In genomic region chr14:28294834-28295440, GRCh38 we compare ENCODE assay signal across 11 cellular contexts.
DNase-seq lines count a peak whose midpoint lies in the region; ATAC-seq and TF ChIP-seq lines count a peak whose summit lies in the region.
"Had no signal": no experiment of that assay in that cellular context is flagged by ENCODE, and none has a peak within 500 bp of the region (broad histone marks: within the 10 kb centered on the region; RNA-seq: fewer than 3 reads in every experiment).

No MANE protein-coding gene starts in this region.

- peak; percentile 35 for TF ChIP-seq CTCF in AG04449 (IDR thresholded peaks at IDR 0.05; ENCODE audit: insufficient read depth, low read length, missing control alignments)

- DNase-seq in AG04449 (ENCODE audit: low read depth, low spot score) = no peak
- peak; percentile 47 for DNase-seq in HEK293T (ENCODE audit: extremely low spot score)
- peak; percentile 20 for DNase-seq in RPMI8226
- DNase-seq in fibroblast of peridontal ligament (ENCODE audit: extremely low read depth) = peak; percentile 43
- no peak for DNase-seq in DMS153 treated with DMSO at 0.1 percent for 48 hours (lab: John Stamatoyannopoulos, UW; ENCODE audit: unreplicated experiment)
- DNase-seq: COR-L47; kidney glomerular epithelial cell; stimulated activated CD4-positive, alpha-beta T cell treated with anti-CD3 and anti-CD28 coated beads, Interleukin-12 subunit alpha, Interleukin-12 subunit beta, amount 100 ng/mL, for 4 hours had no signal

- POLR2A ChIA-PET in AG04449 (lab: Yijun Ruan, JAX) (no interaction called here), HEK293T (lab: Yijun Ruan, JAX) (interaction anchor here (0.7 kb wide), 1 partner anchor 22 kb away, joined by 3 read pairs; no protein-coding TSS in a partner anchor)

- CTCF ChIA-PET in AG04449 (lab: Yijun Ruan, JAX) = interaction anchor here (0.8 to 2.8 kb wide), 2 partner anchors 18 to 313 kb away, joined by 4 to 10 read pairs; no protein-coding TSS in a partner anchor
- CTCF ChIA-PET in HEK293T (lab: Yijun Ruan, JAX) = interaction anchor here (0.6 kb wide), 1 partner anchor 995 kb away, joined by 9 read pairs; no protein-coding TSS in a partner anchor

- ATAC-seq in HG03342 (IDR thresholded peaks at IDR 0.05; ENCODE audit: unreplicated experiment) = no peak
- no peak for ATAC-seq in GM19467 (IDR thresholded peaks at IDR 0.05; ENCODE audit: unreplicated experiment)
- no peak for ATAC-seq in HG02885 (IDR thresholded peaks at IDR 0.05; ENCODE audit: poor library complexity, unreplicated experiment)

- H3K4me3 ChIP-seq in AG04449 (ENCODE audit: low read depth, low read length) = no peak overlapping the region

TF ChIP-seq in HEK293T, 16 proteins besides CTCF, POLR2A, EP300 and RAD21:
- TF ChIP-seq FOXA1 (IDR thresholded peaks at IDR 0.05) (no peak), FOXM1 (IDR thresholded peaks at IDR 0.05; ENCODE audit: borderline replicate concordance) (no peak), ARNT (IDR thresholded peaks at IDR 0.05) (no peak), HDGF (IDR thresholded peaks at IDR 0.05; ENCODE audit: borderline replicate concordance) (no peak), L3MBTL2 (conservative IDR thresholded peaks at IDR 0.05) (no peak), ELF4 (IDR thresholded peaks at IDR 0.05) (no peak), SUZ12 (IDR thresholded peaks at IDR 0.05) (no peak), CTBP1 (IDR thresholded peaks at IDR 0.05; ENCODE audit: borderline replicate concordance) (no peak), LEF1 (IDR thresholded peaks at IDR 0.05; ENCODE audit: borderline replicate concordance) (no peak), ZNF384 (IDR thresholded peaks at IDR 0.05) (no peak), NFRKB (IDR thresholded peaks at IDR 0.05) (no peak)
- TF ChIP-seq, protein P1, sequence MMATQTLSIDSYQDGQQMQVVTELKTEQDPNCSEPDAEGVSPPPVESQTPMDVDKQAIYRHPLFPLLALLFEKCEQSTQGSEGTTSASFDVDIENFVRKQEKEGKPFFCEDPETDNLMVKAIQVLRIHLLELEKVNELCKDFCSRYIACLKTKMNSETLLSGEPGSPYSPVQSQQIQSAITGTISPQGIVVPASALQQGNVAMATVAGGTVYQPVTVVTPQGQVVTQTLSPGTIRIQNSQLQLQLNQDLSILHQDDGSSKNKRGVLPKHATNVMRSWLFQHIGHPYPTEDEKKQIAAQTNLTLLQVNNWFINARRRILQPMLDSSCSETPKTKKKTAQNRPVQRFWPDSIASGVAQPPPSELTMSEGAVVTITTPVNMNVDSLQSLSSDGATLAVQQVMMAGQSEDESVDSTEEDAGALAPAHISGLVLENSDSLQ (IDR thresholded peaks at IDR 0.05) = no peak

Comparison
In these comparisons a context has a peak if more than half of its experiments do, and no peak if none do; other contexts are left out.
1. DNase-seq: peak in HEK293T (single experiment), RPMI8226 (single experiment) and fibroblast of peridontal ligament (single experiment); none in AG04449 (single experiment) and DMS153 treated with DMSO at 0.1 percent for 48 hours (single experiment).